ENCODE assay signal across 9 cellular contexts in the genomic region with DNA sequence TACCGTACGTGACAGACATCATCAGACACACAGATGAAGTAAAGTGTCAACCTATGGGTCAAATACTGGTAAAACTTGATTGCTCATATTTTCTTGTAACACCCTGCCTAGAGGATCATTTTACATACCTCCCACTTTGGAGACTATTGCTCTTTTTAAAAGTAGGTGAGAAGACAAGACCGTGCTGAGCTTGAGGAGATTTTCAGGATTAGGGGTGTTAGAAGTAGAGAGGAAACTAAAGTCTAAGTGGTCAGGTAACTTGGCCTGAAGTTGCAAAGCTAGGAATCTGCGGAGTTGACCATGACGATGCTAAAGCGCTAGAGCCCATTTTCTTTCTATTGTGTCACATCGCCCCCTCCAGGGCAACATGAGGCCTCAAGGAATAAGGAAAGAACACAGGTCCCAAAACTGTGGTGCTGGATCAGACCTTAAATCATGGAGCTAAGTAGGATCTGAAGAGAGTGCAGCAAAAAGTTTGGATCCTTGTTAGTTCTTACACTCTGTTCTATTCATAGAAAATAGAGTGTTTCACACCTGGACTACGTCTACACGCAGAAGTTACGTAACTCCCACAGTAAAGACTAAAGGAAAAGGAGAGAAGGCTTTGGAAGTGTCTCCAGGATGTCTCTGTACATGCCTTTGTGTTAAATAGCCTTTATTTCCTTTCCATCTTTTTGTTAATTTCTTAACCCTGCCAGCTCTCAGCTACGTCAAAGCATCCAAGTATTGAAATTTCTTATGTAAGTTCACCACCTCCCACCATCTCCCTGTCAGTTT. TPM values are rescaled to one million over a fixed set of nuclear protein-coding genes. Genes with fewer than 3 reads are reported as not detected.
DNase-seq lines count a peak whose midpoint lies in the region; ATAC-seq and TF ChIP-seq lines count a peak whose summit lies in the region.
"Had no signal": no experiment of that assay in that cellular context is flagged by ENCODE, and none has a peak within 500 bp of the region (broad histone marks: within the 10 kb centered on the region; RNA-seq: fewer than 3 reads in every experiment).

No MANE protein-coding gene starts in this region.

- ATAC-seq in activated CD8-positive, alpha-beta memory T cell treated with anti-CD3 and anti-CD28 coated beads, Interleukin-2, amount 10 ng/mL, durations not matched to agents 7 days and 5 days: no peak
- ATAC-seq in heart left ventricle (peak; percentile 42 to 86 (median 79)), GM18907 (IDR thresholded peaks at IDR 0.05; ENCODE audit: unreplicated experiment) (no peak)

- 31 to 40% (median 37%) methylated on average over 11 of the region's 11 CpGs for WGBS in heart left ventricle, 4 donors
- WGBS in prostate gland: 32% methylated on average over 11 of the region's 11 CpGs

- H3K9me3 ChIP-seq in MM.1S (replicated peaks; ENCODE audit: insufficient read depth, low read length): no peaks in the 10 kb centered on the region
- no peaks in the 10 kb centered on the region for H3K9me3 ChIP-seq in heart left ventricle
- no peaks in the 10 kb centered on the region for H3K9me3 ChIP-seq in prostate gland

- H3K27ac ChIP-seq in MM.1S (ENCODE audit: low read length) (no peak overlapping the region), heart left ventricle (no peak overlapping the region), prostate gland (peak overlapping the region in 1 of 2 donors; percentile 6)

- DNase-seq in activated CD8-positive, alpha-beta memory T cell treated with anti-CD3 and anti-CD28 coated beads, Interleukin-2, amount 10 ng/mL, durations not matched to agents 7 days and 5 days: peak; percentile 43
- DNase-seq in activated CD8-positive, alpha-beta memory T cell treated with anti-CD3 and anti-CD28 coated beads, Interleukin-2, amount 50 U/mL, for 4 hours: no peak
- DNase-seq in MM.1S (peak; percentile 44), heart left ventricle (peak in 4 of 5 donors; percentile 42 to 53 (median 50)), prostate gland (ENCODE audit: low spot score) (peak; percentile 55), RPMI8226 (no peak)
- DNase-seq in activated naive CD4-positive, alpha-beta T cell treated with anti-CD3 and anti-CD28 coated beads, Interleukin-2, amount 10 ng/mL, durations not matched to agents 7 days and 5 days: peak; percentile 47

- no peak overlapping the region for H3K4me3 Mint-ChIP-seq in activated CD8-positive, alpha-beta memory T cell treated with anti-CD3 and anti-CD28 coated beads, Interleukin-2, amount 10 ng/mL, durations not matched to agents 7 days and 5 days
- no peak overlapping the region for H3K4me3 Mint-ChIP-seq in activated naive CD4-positive, alpha-beta T cell treated with anti-CD3 and anti-CD28 coated beads, Interleukin-2, amount 10 ng/mL, durations not matched to agents 7 days and 5 days
- H3K4me3 Mint-ChIP-seq: dendritic cell treated with granulocyte-macrophage colony-stimulating factor and Interleukin-4, amounts not matched to agents 40 ng/mL and 50 ng/mL, for 4 days had no signal

- no peaks in the 10 kb centered on the region for H3K27me3 ChIP-seq in MM.1S (replicated peaks; ENCODE audit: insufficient read depth, low read length)
- H3K27me3 ChIP-seq in heart left ventricle: no peaks in the 10 kb centered on the region
- no peaks in the 10 kb centered on the region for H3K27me3 ChIP-seq in prostate gland (replicated peaks; ENCODE audit: insufficient read depth)

- TF ChIP-seq POLR2A in heart left ventricle (IDR thresholded peaks at IDR 0.05): no peak
- no peak for TF ChIP-seq POLR2A in prostate gland (IDR thresholded peaks at IDR 0.05)

- no peaks in the 10 kb centered on the region for H3K9me3 Mint-ChIP-seq in activated CD8-positive, alpha-beta memory T cell treated with anti-CD3 and anti-CD28 coated beads, Interleukin-2, amount 10 ng/mL, durations not matched to agents 7 days and 5 days (ENCODE audit: low read depth)
- no peaks in the 10 kb centered on the region for H3K9me3 Mint-ChIP-seq in activated naive CD4-positive, alpha-beta T cell treated with anti-CD3 and anti-CD28 coated beads, Interleukin-2, amount 10 ng/mL, durations not matched to agents 7 days and 5 days
- H3K9me3 Mint-ChIP-seq: dendritic cell treated with granulocyte-macrophage colony-stimulating factor and Interleukin-4, amounts not matched to agents 40 ng/mL and 50 ng/mL, for 4 days had no signal

- intact Hi-C loops in heart left ventricle (cut with DNase I): loop anchor here in 9 of 10 donors (1.0 to 10.0 kb wide), 6 partner anchors 56 to 302 kb away; no protein-coding TSS in a partner anchor
- intact Hi-C loops in prostate gland (cut with DNase I): loop anchor here (2.0 to 10.0 kb wide), 2 partner anchors 58 to 320 kb away; partner anchors contain the start of gene DNMT3A

- H3K4me3 ChIP-seq in MM.1S (ENCODE audit: low read length): no peak overlapping the region
- H3K4me3 ChIP-seq in heart left ventricle: peak overlapping the region in 1 of 12 donors; percentile 10
- H3K4me3 ChIP-seq in prostate gland: no peak overlapping the region

- H3K4me1 Mint-ChIP-seq in activated CD8-positive, alpha-beta memory T cell treated with anti-CD3 and anti-CD28 coated beads, Interleukin-2, amount 10 ng/mL, durations not matched to agents 7 days and 5 days: peaks cover 3% of the 10 kb centered on the region
- peaks cover 4% of the 10 kb centered on the region for H3K4me1 Mint-ChIP-seq in activated naive CD4-positive, alpha-beta T cell treated with anti-CD3 and anti-CD28 coated beads, Interleukin-2, amount 10 ng/mL, durations not matched to agents 7 days and 5 days

- H3K9ac ChIP-seq in MM.1S (ENCODE audit: low read length): no peak overlapping the region

- H3F3A ChIP-seq in MM.1S (ENCODE audit: insufficient read depth, low read length): no peaks in the 10 kb centered on the region

- no peak overlapping the region for H3K27ac Mint-ChIP-seq in activated CD8-positive, alpha-beta memory T cell treated with anti-CD3 and anti-CD28 coated beads, Interleukin-2, amount 10 ng/mL, durations not matched to agents 7 days and 5 days
- no peak overlapping the region for H3K27ac Mint-ChIP-seq in activated naive CD4-positive, alpha-beta T cell treated with anti-CD3 and anti-CD28 coated beads, Interleukin-2, amount 10 ng/mL, durations not matched to agents 7 days and 5 days
- H3K27ac Mint-ChIP-seq: dendritic cell treated with granulocyte-macrophage colony-stimulating factor and Interleukin-4, amounts not matched to agents 40 ng/mL and 50 ng/mL, for 4 days had no signal

- H3K9me2 ChIP-seq in MM.1S (replicated peaks; ENCODE audit: insufficient read depth, low read length): no peaks in the 10 kb centered on the region

- no peaks in the 10 kb centered on the region for H3K27me3 Mint-ChIP-seq in activated CD8-positive, alpha-beta memory T cell treated with anti-CD3 and anti-CD28 coated beads, Interleukin-2, amount 10 ng/mL, durations not matched to agents 7 days and 5 days
- H3K27me3 Mint-ChIP-seq in activated naive CD4-positive, alpha-beta T cell treated with anti-CD3 and anti-CD28 coated beads, Interleukin-2, amount 10 ng/mL, durations not matched to agents 7 days and 5 days: no peaks in the 10 kb centered on the region

- H3K36me3 Mint-ChIP-seq in activated CD8-positive, alpha-beta memory T cell treated with anti-CD3 and anti-CD28 coated beads, Interleukin-2, amount 10 ng/mL, durations not matched to agents 7 days and 5 days: peaks cover 2% of the 10 kb centered on the region
- no peaks in the 10 kb centered on the region for H3K36me3 Mint-ChIP-seq in activated naive CD4-positive, alpha-beta T cell treated with anti-CD3 and anti-CD28 coated beads, Interleukin-2, amount 10 ng/mL, durations not matched to agents 7 days and 5 days

- CTCF ChIA-PET in activated CD8-positive, alpha-beta memory T cell treated with anti-CD3 and anti-CD28 coated beads, Interleukin-2, amount 10 ng/mL, durations not matched to agents 7 days and 5 days (lab: Charles Lee): interaction anchor here (0.9 to 2.2 kb wide), 6 partner anchors 51 to 302 kb away, joined by 3 to 18 read pairs (median 4); no protein-coding TSS in a partner anchor
- CTCF ChIA-PET in activated naive CD4-positive, alpha-beta T cell treated with anti-CD3 and anti-CD28 coated beads, Interleukin-2, amount 10 ng/mL, durations not matched to agents 7 days and 5 days (lab: Charles Lee): interaction anchor here (0.7 to 3.3 kb wide), 14 partner anchors 8 to 187 kb away, joined by 3 to 38 read pairs (median 3); no protein-coding TSS in a partner anchor

- H3K4me1 ChIP-seq in MM.1S (ENCODE audit: low read length): no peaks in the 10 kb centered on the region
- peaks cover 0 to 9% (median 0%) of the 10 kb centered on the region in 12 donors for H3K4me1 ChIP-seq in heart left ventricle
- no peaks in the 10 kb centered on the region for H3K4me1 ChIP-seq in prostate gland (replicated peaks)

- no peak overlapping the region for H3K4me2 ChIP-seq in MM.1S (ENCODE audit: low read depth, low read length)

- peak; percentile 63 for TF ChIP-seq CTCF in MM.1S (IDR thresholded peaks at IDR 0.05; ENCODE audit: low read length)
- peak; percentile 39 to 84 (median 69) for TF ChIP-seq CTCF in heart left ventricle (IDR thresholded peaks at IDR 0.05)
- peak; percentile 17 to 78 (median 66) for TF ChIP-seq CTCF in prostate gland (IDR thresholded peaks at IDR 0.05)

- H4K20me1 ChIP-seq in MM.1S (ENCODE audit: insufficient read depth, low read length): no peaks in the 10 kb centered on the region

- H3K36me3 ChIP-seq in MM.1S (replicated peaks; ENCODE audit: insufficient read depth, low read length) (no peaks in the 10 kb centered on the region), heart left ventricle (no peaks in the 10 kb centered on the region), prostate gland (no peaks in the 10 kb centered on the region)

- H3K79me2 ChIP-seq in MM.1S (ENCODE audit: low read length): peaks cover 16% of the 10 kb centered on the region

- H2AFZ ChIP-seq in MM.1S (ENCODE audit: low read length): no peak overlapping the region

RNA-seq across cellular contexts. Expression of gene DTNB, which starts 8.7 kb away (rescaled TPM):
- 10 to 100 TPM; 23.7 to 49.8 TPM for total RNA-seq in activated CD8-positive, alpha-beta memory T cell treated with anti-CD3 and anti-CD28 coated beads, Interleukin-2, amount 10 ng/mL, durations not matched to agents 7 days and 5 days
- total RNA-seq in heart left ventricle (10 to 100 TPM in 1 of 9 donors, 1 to 10 TPM in 8; 2.5 to 17.3 (median 6.3) TPM), prostate gland (10 to 100 TPM; 47.0 to 61.9 TPM)
- polyA plus RNA-seq in heart left ventricle: 1 to 10 TPM; 4.2 to 4.8 TPM

Comparison
In these comparisons a context has a peak if more than half of its experiments do, and no peak if none do; other contexts are left out.
1. DNase-seq: peak in activated CD8-positive, alpha-beta memory T cell treated with anti-CD3 and anti-CD28 coated beads, Interleukin-2, amount 10 ng/mL, durations not matched to agents 7 days and 5 days (single experiment), MM.1S (single experiment), activated naive CD4-positive, alpha-beta T cell treated with anti-CD3 and anti-CD28 coated beads, Interleukin-2, amount 10 ng/mL, durations not matched to agents 7 days and 5 days (single experiment), heart left ventricle (4 of 5) and prostate gland (single experiment); none in activated CD8-positive, alpha-beta memory T cell treated with anti-CD3 and anti-CD28 coated beads, Interleukin-2, amount 50 U/mL, for 4 hours (single experiment) and RPMI8226 (single experiment).
2. ATAC-seq: peak in heart left ventricle (4 of 4); none in activated CD8-positive, alpha-beta memory T cell treated with anti-CD3 and anti-CD28 coated beads, Interleukin-2, amount 10 ng/mL, durations not matched to agents 7 days and 5 days (single experiment) and GM18907 (single experiment).
3. Peak in every context shown above with its lines, with median percentiles within 50 percentile points of each other: CTCF ChIP-seq.